In genomic region chr17:67245694-67246397, GRCh38 we compare ENCODE assay signal across 8 cellular contexts. TPM values are rescaled to one million over a fixed set of nuclear protein-coding genes. Genes with fewer than 3 reads are reported as not detected.
DNase-seq lines count a peak whose midpoint lies in the region; ATAC-seq and TF ChIP-seq lines count a peak whose summit lies in the region.

No MANE protein-coding gene starts in this region.

- no peak overlapping the region for H3K27ac ChIP-seq in MM.1S (ENCODE audit: low read length)
- H3K27ac ChIP-seq in naive thymus-derived CD4-positive, alpha-beta T cell (ENCODE audit: low read depth, low read length) = peak overlapping the region; percentile 84
- H3K27ac ChIP-seq in urinary bladder (ENCODE audit: low read depth) = peak overlapping the region; percentile 76

- H3K4me2 ChIP-seq in MM.1S (ENCODE audit: low read depth, low read length) = peak overlapping the region; percentile 99

- H4K20me1 ChIP-seq in MM.1S (ENCODE audit: insufficient read depth, low read length) = no peaks in the 10 kb centered on the region

- H3K4me3 ChIP-seq in MM.1S (ENCODE audit: low read length) (peak overlapping the region; percentile 92), urinary bladder (ENCODE audit: low read depth, low read length) (peak overlapping the region; percentile 100)
- peak overlapping the region; percentile 83 for H3K4me3 ChIP-seq in naive thymus-derived CD4-positive, alpha-beta T cell (ENCODE audit: low read length)

- CTCF ChIA-PET in naive thymus-derived CD4-positive, alpha-beta T cell (lab: Charles Lee) = no interaction called here

- peak overlapping the region; percentile 97 for H2AFZ ChIP-seq in MM.1S (ENCODE audit: low read length)

- POLR2A ChIA-PET in naive thymus-derived CD4-positive, alpha-beta T cell (lab: Charles Lee) = interaction anchor here (1.5 kb wide), 1 partner anchor 11 kb away, joined by 3 read pairs; no protein-coding TSS in a partner anchor

- H3K27me3 Mint-ChIP-seq in naive thymus-derived CD4-positive, alpha-beta T cell = peaks cover 0 to 5% (median 0%) of the 10 kb centered on the region in 5 donors

- 0 out of 2 replicates have a peak, but pooled peaks cover 4% of the 10 kb centered on the region for H3K27me3 ChIP-seq in MM.1S (replicated peaks; ENCODE audit: insufficient read depth, low read length)
- H3K27me3 ChIP-seq in naive thymus-derived CD4-positive, alpha-beta T cell (ENCODE audit: control insufficient read depth in 2 of 2, insufficient read depth in 2 of 2, low read length in 2 of 2) = no peaks in the 10 kb centered on the region

- in situ Hi-C loops in Caki2 (cut with HindIII; ENCODE audit: low pct_unique_long_range_greater_than_20kb, low sequenced_read_pairs) = no loop called here

- H3K4me3 Mint-ChIP-seq in naive thymus-derived CD4-positive, alpha-beta T cell = peak overlapping the region; percentile 71 to 91 (median 84)

- no peaks in the 10 kb centered on the region for H3K9me3 ChIP-seq in MM.1S (replicated peaks; ENCODE audit: insufficient read depth, low read length)
- no peaks in the 10 kb centered on the region for H3K9me3 ChIP-seq in naive thymus-derived CD4-positive, alpha-beta T cell (ENCODE audit: control insufficient read depth in 2 of 3, low read length in 3 of 3)

- intact Hi-C loops in naive thymus-derived CD4-positive, alpha-beta T cell (cut with micrococcal nuclease) = loop anchor here (1.0 to 10.0 kb wide), 9 partner anchors 12 to 789 kb away; partner anchors contain the start of genes BPTF (in 2 of the 2), NOL11 (in 2 of the 2), PSMD12 (in 2 of the 2) and KPNA2 (in 1 of the 2)

- TF ChIP-seq CTCF in MM.1S (IDR thresholded peaks at IDR 0.05; ENCODE audit: low read length) = no peak

- H3K36me3 Mint-ChIP-seq in naive thymus-derived CD4-positive, alpha-beta T cell = peaks cover 0 to 14% (median 6%) of the 10 kb centered on the region in 5 donors

- H3K4me1 ChIP-seq in MM.1S (ENCODE audit: low read length) = peaks cover 19% of the 10 kb centered on the region
- peaks cover 11 to 43% of the 10 kb centered on the region in 2 donors for H3K4me1 ChIP-seq in naive thymus-derived CD4-positive, alpha-beta T cell (ENCODE audit: control insufficient read depth in 2 of 2, insufficient read depth in 2 of 2, low read length in 2 of 2)
- H3K4me1 ChIP-seq in urinary bladder (ENCODE audit: insufficient read depth) = no peaks in the 10 kb centered on the region

- H3K4me1 Mint-ChIP-seq in naive thymus-derived CD4-positive, alpha-beta T cell = peaks cover 24 to 46% (median 42%) of the 10 kb centered on the region in 7 donors

- TF ChIP-seq POLR2A in erythroblast (IDR thresholded peaks at IDR 0.05; ENCODE audit: low read length) = no peak

- 1% methylated on average over 75 of the region's 75 CpGs for WGBS in urinary bladder

- H3K79me2 ChIP-seq in MM.1S (ENCODE audit: low read length) = peaks cover 39% of the 10 kb centered on the region

- peak; percentile 40 for ATAC-seq in naive thymus-derived CD4-positive, alpha-beta T cell
- ATAC-seq in HG03175 (IDR thresholded peaks at IDR 0.05; ENCODE audit: unreplicated experiment) = no peak

- H3F3A ChIP-seq in MM.1S (ENCODE audit: insufficient read depth, low read length) = peaks cover 9% of the 10 kb centered on the region; the same call in 1 of the 2 replicates

- no peaks in the 10 kb centered on the region for H3K9me2 ChIP-seq in MM.1S (replicated peaks; ENCODE audit: insufficient read depth, low read length)

- peak overlapping the region; percentile 25 to 84 (median 64) for H3K27ac Mint-ChIP-seq in naive thymus-derived CD4-positive, alpha-beta T cell

- H3K9me3 Mint-ChIP-seq in naive thymus-derived CD4-positive, alpha-beta T cell = peaks cover 0 to 1% (median 0%) of the 10 kb centered on the region in 11 donors

- H3K9ac ChIP-seq in MM.1S (ENCODE audit: low read length) = peak overlapping the region; percentile 86

- DNase-seq in Caki2 (ENCODE audit: low read depth) = peak; percentile 24
- no peak for DNase-seq in MM.1S
- DNase-seq in activated T-cell treated with anti-CD3 and anti-CD28 coated beads for 24 hours (ENCODE audit: low read depth) = peak; percentile 25
- peak; percentile 22 to 39 for DNase-seq in erythroblast (lab: John Stamatoyannopoulos, UW)
- peak; percentile 27 to 69 (median 33) for DNase-seq in naive thymus-derived CD4-positive, alpha-beta T cell
- no peak for DNase-seq in inferior parietal cortex (ENCODE audit: extremely low spot score)

- H3K36me3 ChIP-seq in MM.1S (replicated peaks; ENCODE audit: insufficient read depth, low read length) = peaks cover 3% of the 10 kb centered on the region; the same call in 1 of the 2 replicates
- H3K36me3 ChIP-seq in naive thymus-derived CD4-positive, alpha-beta T cell (ENCODE audit: control insufficient read depth in 2 of 3, insufficient read depth in 3 of 3, low read length in 3 of 3) = peaks cover 0 to 10% (median 8%) of the 10 kb centered on the region in 3 experiments
- H3K36me3 ChIP-seq in urinary bladder (ENCODE audit: insufficient read depth) = no peaks in the 10 kb centered on the region

RNA-seq across cellular contexts. Expression of gene HELZ, which starts 0.8 kb away (rescaled TPM):
- total RNA-seq in Caki2 (2014; rRNA removed; shearing (Covaris generic); ENCODE audit: low replicate concordance) = 21.5 and 22.8 TPM in 2 replicates
- 100 to 1,000 TPM in 1 of 5 experiments, 10 to 100 TPM in 4; 68.6 to 114 (median 89.3) TPM for total RNA-seq in naive thymus-derived CD4-positive, alpha-beta T cell
- 10 to 100 TPM; 44.8 to 57.6 TPM for polyA plus RNA-seq in naive thymus-derived CD4-positive, alpha-beta T cell
- 129 TPM for total RNA-seq in urinary bladder
- polyA plus RNA-seq in urinary bladder = 7.8 TPM

Comparison
In these comparisons a context has a peak if more than half of its experiments do, and no peak if none do; other contexts are left out.
1. DNase-seq: peak in Caki2 (single experiment), activated T-cell treated with anti-CD3 and anti-CD28 coated beads for 24 hours (single experiment), erythroblast (2 of 2) and naive thymus-derived CD4-positive, alpha-beta T cell (9 of 9); none in MM.1S (single experiment) and inferior parietal cortex (single experiment).
2. Peak in every context shown above with its lines, with median percentiles within 50 percentile points of each other: H3K4me3 ChIP-seq.